Comparison of ENCODE assay signal across 1 cellular context in the genomic region with DNA sequence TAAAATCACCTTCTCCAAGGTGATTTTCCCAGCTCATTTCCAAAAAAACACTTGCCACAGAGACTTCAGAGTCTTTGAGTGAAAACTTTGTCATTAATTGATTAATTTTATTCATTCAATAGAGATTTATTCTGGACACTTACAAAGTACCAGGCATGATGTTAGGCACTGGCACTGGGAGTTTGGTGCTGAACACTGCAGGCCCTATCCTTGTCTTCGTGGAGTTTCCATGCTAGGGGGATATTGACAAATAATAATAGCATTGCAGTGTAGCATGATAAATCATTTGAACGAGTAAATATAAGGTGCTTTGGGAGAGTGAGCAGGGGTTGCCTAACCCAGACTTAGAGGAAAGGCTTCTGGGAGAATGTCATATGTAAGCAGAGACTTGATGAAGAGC.
TF ChIP-seq lines count a peak whose summit lies in the region.

No MANE protein-coding gene starts in this region.

TF ChIP-seq in HCT116, 20 proteins besides CTCF, POLR2A, EP300 and RAD21 (continued from another document):
- TF ChIP-seq, protein P1, sequence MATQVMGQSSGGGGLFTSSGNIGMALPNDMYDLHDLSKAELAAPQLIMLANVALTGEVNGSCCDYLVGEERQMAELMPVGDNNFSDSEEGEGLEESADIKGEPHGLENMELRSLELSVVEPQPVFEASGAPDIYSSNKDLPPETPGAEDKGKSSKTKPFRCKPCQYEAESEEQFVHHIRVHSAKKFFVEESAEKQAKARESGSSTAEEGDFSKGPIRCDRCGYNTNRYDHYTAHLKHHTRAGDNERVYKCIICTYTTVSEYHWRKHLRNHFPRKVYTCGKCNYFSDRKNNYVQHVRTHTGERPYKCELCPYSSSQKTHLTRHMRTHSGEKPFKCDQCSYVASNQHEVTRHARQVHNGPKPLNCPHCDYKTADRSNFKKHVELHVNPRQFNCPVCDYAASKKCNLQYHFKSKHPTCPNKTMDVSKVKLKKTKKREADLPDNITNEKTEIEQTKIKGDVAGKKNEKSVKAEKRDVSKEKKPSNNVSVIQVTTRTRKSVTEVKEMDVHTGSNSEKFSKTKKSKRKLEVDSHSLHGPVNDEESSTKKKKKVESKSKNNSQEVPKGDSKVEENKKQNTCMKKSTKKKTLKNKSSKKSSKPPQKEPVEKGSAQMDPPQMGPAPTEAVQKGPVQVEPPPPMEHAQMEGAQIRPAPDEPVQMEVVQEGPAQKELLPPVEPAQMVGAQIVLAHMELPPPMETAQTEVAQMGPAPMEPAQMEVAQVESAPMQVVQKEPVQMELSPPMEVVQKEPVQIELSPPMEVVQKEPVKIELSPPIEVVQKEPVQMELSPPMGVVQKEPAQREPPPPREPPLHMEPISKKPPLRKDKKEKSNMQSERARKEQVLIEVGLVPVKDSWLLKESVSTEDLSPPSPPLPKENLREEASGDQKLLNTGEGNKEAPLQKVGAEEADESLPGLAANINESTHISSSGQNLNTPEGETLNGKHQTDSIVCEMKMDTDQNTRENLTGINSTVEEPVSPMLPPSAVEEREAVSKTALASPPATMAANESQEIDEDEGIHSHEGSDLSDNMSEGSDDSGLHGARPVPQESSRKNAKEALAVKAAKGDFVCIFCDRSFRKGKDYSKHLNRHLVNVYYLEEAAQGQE (IDR thresholded peaks at IDR 0.05; ENCODE audit: low read depth), result no peak
- TF ChIP-seq YY1 (IDR thresholded peaks at IDR 0.05; ENCODE audit: extremely low read depth, insufficient replicate concordance, low read depth, low read length), result no peak
- no peak for TF ChIP-seq SIN3A (IDR thresholded peaks at IDR 0.05; ENCODE audit: low read depth)
- TF ChIP-seq SP1 (IDR thresholded peaks at IDR 0.05; ENCODE audit: low read depth), result no peak
- TF ChIP-seq EGR1 (IDR thresholded peaks at IDR 0.05; ENCODE audit: low read depth), result no peak
- TF ChIP-seq, protein P2, sequence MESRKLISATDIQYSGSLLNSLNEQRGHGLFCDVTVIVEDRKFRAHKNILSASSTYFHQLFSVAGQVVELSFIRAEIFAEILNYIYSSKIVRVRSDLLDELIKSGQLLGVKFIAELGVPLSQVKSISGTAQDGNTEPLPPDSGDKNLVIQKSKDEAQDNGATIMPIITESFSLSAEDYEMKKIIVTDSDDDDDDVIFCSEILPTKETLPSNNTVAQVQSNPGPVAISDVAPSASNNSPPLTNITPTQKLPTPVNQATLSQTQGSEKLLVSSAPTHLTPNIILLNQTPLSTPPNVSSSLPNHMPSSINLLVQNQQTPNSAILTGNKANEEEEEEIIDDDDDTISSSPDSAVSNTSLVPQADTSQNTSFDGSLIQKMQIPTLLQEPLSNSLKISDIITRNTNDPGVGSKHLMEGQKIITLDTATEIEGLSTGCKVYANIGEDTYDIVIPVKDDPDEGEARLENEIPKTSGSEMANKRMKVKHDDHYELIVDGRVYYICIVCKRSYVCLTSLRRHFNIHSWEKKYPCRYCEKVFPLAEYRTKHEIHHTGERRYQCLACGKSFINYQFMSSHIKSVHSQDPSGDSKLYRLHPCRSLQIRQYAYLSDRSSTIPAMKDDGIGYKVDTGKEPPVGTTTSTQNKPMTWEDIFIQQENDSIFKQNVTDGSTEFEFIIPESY (IDR thresholded peaks at IDR 0.05; ENCODE audit: extremely low read depth, insufficient replicate concordance, low read length), result no peak
- TF ChIP-seq ELF1 (IDR thresholded peaks at IDR 0.05; ENCODE audit: borderline replicate concordance, low read depth), result no peak
